ENCODE assay signal across 13 cellular contexts in the genomic region with DNA sequence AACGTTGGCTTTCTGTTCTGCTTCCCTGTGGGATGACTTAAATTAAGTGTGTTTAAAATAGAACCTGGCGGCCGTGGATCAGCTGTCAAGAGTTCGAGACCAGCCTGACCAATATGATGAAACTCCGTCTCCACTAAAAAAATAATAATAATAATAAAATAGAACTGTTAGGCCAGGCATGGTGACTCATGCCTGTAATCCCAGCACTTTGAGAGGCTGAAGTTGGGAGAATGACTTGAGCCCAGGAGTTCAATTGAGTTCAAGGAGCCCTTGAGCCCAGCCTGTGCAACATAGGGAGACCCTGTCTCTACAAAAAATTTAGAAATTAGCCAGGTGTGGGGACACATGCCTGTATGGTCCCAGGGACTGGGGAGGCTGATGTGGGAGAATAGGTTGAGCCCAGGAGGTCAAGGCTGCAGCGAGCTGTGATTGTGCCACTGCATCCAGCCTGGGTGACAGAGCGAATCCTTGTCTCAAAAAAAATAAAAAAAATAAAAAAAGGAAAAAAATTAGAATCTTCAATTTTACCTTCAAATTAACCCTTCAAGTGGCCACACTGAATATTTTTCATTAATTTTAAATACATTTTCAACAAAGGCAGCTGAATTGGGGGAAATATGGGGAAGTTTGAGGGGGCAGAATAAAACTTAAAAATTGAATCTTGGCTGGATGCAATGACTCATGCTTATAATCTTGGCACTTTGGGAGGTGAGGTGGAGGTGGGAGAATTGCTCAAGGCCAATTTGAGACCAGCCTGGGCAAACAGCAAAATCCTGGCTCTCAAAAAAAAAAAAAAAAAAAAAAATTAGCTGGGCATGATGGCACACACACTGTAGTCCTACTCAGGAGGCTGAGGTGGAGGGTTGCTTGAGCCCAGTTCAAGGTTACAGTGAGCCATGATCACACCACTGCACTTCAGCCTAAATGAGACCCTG. TPM values are rescaled to one million over a fixed set of nuclear protein-coding genes. Genes with fewer than 3 reads are reported as not detected.
DNase-seq lines count a peak whose midpoint lies in the region; ATAC-seq, FAIRE-seq and TF ChIP-seq lines count a peak whose summit lies in the region.
"Had no signal": no experiment of that assay in that cellular context is flagged by ENCODE, and none has a peak within 500 bp of the region (broad histone marks: within the 10 kb centered on the region; RNA-seq: fewer than 3 reads in every experiment).

No MANE protein-coding gene starts in this region.

- no peak for TF ChIP-seq EP300 in A549 (IDR thresholded peaks at IDR 0.05)

- no peak for TF ChIP-seq CTCF in A549 (IDR thresholded peaks at IDR 0.05)
- no peak for TF ChIP-seq CTCF in HFFc6 (IDR thresholded peaks at IDR 0.05)
- no peak for TF ChIP-seq CTCF in mammary epithelial cell (conservative IDR thresholded peaks at IDR 0.05 in 1 of 2, IDR thresholded peaks at IDR 0.05 in 1 of 2; ENCODE audit: extremely low read depth in 1 of 2, insufficient read depth in 1 of 2, low read depth in 1 of 2, low read length in 2 of 2)
- TF ChIP-seq CTCF in lower lobe of right lung (IDR thresholded peaks at IDR 0.05) = no peak
- TF ChIP-seq CTCF in neural progenitor cell (IDR thresholded peaks at IDR 0.05) = no peak

- H3K9me3 ChIP-seq in A549 (no peaks in the 10 kb centered on the region), mammary epithelial cell (replicated peaks; ENCODE audit: insufficient read depth, low read length) (no peaks in the 10 kb centered on the region), lower lobe of right lung (no peaks in the 10 kb centered on the region), neural progenitor cell (ENCODE audit: low read depth) (no peaks in the 10 kb centered on the region)
- H3K9me3 ChIP-seq: neutrophil had no signal

- H3K4me2 ChIP-seq in A549 = 0 out of 3 replicates have a peak overlapping the region, but pooled peaks have one; percentile 14
- no peak overlapping the region for H3K4me2 ChIP-seq in mammary epithelial cell (ENCODE audit: insufficient read depth, low read depth, low read length)
- no peak overlapping the region for H3K4me2 ChIP-seq in neural progenitor cell

- no peak for TF ChIP-seq POLR2A in A549 (IDR thresholded peaks at IDR 0.05; ENCODE audit: low read length)

- POLR2A ChIA-PET in A549 (lab: Yijun Ruan, JAX) = no interaction called here

- peaks cover 5% of the 10 kb centered on the region for H3F3A ChIP-seq in neural progenitor cell (ENCODE audit: low read depth)

- 74% methylated on average over 7 of the region's 7 CpGs for WGBS in A549 (ENCODE audit: missing lambda C conversion rate)
- 67% methylated on average over 7 of the region's 7 CpGs for WGBS in mammary epithelial cell (ENCODE audit: low coverage, missing lambda C conversion rate)

- no peak for FAIRE-seq in A549 (lab: Jason Lieb, UNC)
- FAIRE-seq: HTR-8/SVneo had no signal

- CTCF ChIA-PET in A549 (lab: Yijun Ruan, JAX) (interaction anchor here (0.7 to 2.0 kb wide), 14 partner anchors 10 to 496 kb away, joined by 3 to 8 read pairs (median 4); no protein-coding TSS in a partner anchor), mammary epithelial cell (lab: Charles Lee; ENCODE audit: low non-redundant PET) (interaction anchor here (0.5 to 0.6 kb wide), 2 partner anchors 106 to 494 kb away, joined by 4 to 5 read pairs; no protein-coding TSS in a partner anchor)

- H3K79me2 ChIP-seq in mammary epithelial cell (ENCODE audit: insufficient read depth, low read length) = no peaks in the 10 kb centered on the region
- H3K79me2 ChIP-seq in neural progenitor cell (ENCODE audit: low read depth) = no peaks in the 10 kb centered on the region

- H3K27ac ChIP-seq in A549 (peak overlapping the region in 1 of 2 experiments; percentile 40; a peak in 3 of 6 replicates), mammary epithelial cell (ENCODE audit: insufficient read depth, low read depth, low read length) (no peak overlapping the region), lower lobe of right lung (peak overlapping the region; percentile 48), neural progenitor cell (no peak overlapping the region)
- H3K27ac ChIP-seq: neutrophil had no signal

- H4K20me1 ChIP-seq in mammary epithelial cell (ENCODE audit: insufficient read depth, low read length) = no peaks in the 10 kb centered on the region
- H4K20me1 ChIP-seq in neural progenitor cell (ENCODE audit: low read depth) = no peaks in the 10 kb centered on the region

- H2AFZ ChIP-seq in mammary epithelial cell (ENCODE audit: low read depth, low read length) = no peak overlapping the region
- no peak overlapping the region for H2AFZ ChIP-seq in neural progenitor cell (replicated peaks)

- intact Hi-C loops in mammary epithelial cell (cut with micrococcal nuclease) = loop anchor here (5.0 to 10.0 kb wide), 3 partner anchors 113 to 493 kb away; no protein-coding TSS in a partner anchor
- intact Hi-C loops in lower lobe of right lung (cut with DNase I) = no loop called here

- H3K36me3 ChIP-seq in mammary epithelial cell (ENCODE audit: insufficient read depth, low read length) = no peaks in the 10 kb centered on the region
- peaks cover 60% of the 10 kb centered on the region for H3K36me3 ChIP-seq in lower lobe of right lung
- H3K36me3 ChIP-seq in neural progenitor cell = no peaks in the 10 kb centered on the region

- no peak overlapping the region for H3K9ac ChIP-seq in mammary epithelial cell (ENCODE audit: insufficient read depth, low read length)
- H3K9ac ChIP-seq in neural progenitor cell = no peak overlapping the region

- H3K27me3 Mint-ChIP-seq in HFFc6 (ENCODE audit: insufficient read depth) = no peaks in the 10 kb centered on the region; the same call in 1 of the 2 replicates
- H3K27me3 Mint-ChIP-seq in neural progenitor cell (ENCODE audit: insufficient read depth, low read depth) = no peaks in the 10 kb centered on the region

- H3K4me3 Mint-ChIP-seq in HFFc6 (peak overlapping the region; percentile 22; the same call in 1 of the 2 replicates), neural progenitor cell (no peak overlapping the region)
- H3K4me3 Mint-ChIP-seq: activated CD8-positive, alpha-beta T cell treated with anti-CD3 and anti-CD28 coated beads, Interleukin-2, amount 10 ng/mL, durations not matched to agents 7 days and 5 days had no signal

- dilution Hi-C loops in mammary epithelial cell (cut with HindIII; ENCODE audit: low sequenced_read_pairs) = no loop called here

- no TSS peak for BruUV-seq in mammary epithelial cell (replicated peaks; lab: Mats Ljungman, UMichigan)

- H3K9me3 Mint-ChIP-seq in HFFc6 = no peaks in the 10 kb centered on the region
- no peaks in the 10 kb centered on the region for H3K9me3 Mint-ChIP-seq in neural progenitor cell

- H3K27ac Mint-ChIP-seq in HFFc6 (peak overlapping the region; percentile 68), neural progenitor cell (no peak overlapping the region)
- H3K27ac Mint-ChIP-seq: activated CD8-positive, alpha-beta T cell treated with anti-CD3 and anti-CD28 coated beads, Interleukin-2, amount 10 ng/mL, durations not matched to agents 7 days and 5 days had no signal

- peaks cover 22% of the 10 kb centered on the region for H3K4me1 ChIP-seq in A549
- peaks cover 7% of the 10 kb centered on the region for H3K4me1 ChIP-seq in mammary epithelial cell (ENCODE audit: insufficient read depth, low read length)
- peaks cover 16% of the 10 kb centered on the region for H3K4me1 ChIP-seq in lower lobe of right lung
- H3K4me1 ChIP-seq in neural progenitor cell = no peaks in the 10 kb centered on the region

- H3K4me1 Mint-ChIP-seq in HFFc6 (ENCODE audit: low read depth) (peaks cover 19% of the 10 kb centered on the region), neural progenitor cell (no peaks in the 10 kb centered on the region)

- no peaks in the 10 kb centered on the region for H3K27me3 ChIP-seq in mammary epithelial cell (ENCODE audit: insufficient read depth, low read length)
- no peaks in the 10 kb centered on the region for H3K27me3 ChIP-seq in lower lobe of right lung (ENCODE audit: low read depth)
- H3K27me3 ChIP-seq in neural progenitor cell = no peaks in the 10 kb centered on the region
- H3K27me3 ChIP-seq: neutrophil had no signal

- TF ChIP-seq RAD21 in A549 (conservative IDR thresholded peaks at IDR 0.05 in 1 of 2, IDR thresholded peaks at IDR 0.05 in 1 of 2) = no peak

- H3K4me3 ChIP-seq in A549 (no peak overlapping the region), mammary epithelial cell (replicated peaks in 1 of 3; ENCODE audit: insufficient read depth in 1 of 3, low read depth in 2 of 3, low read length in 3 of 3) (no peak overlapping the region), lower lobe of right lung (no peak overlapping the region), neural progenitor cell (no peak overlapping the region)

- no peak for ATAC-seq in A549
- ATAC-seq in lower lobe of right lung = peak; percentile 59 to 79
- ATAC-seq: activated CD8-positive, alpha-beta T cell treated with anti-CD3 and anti-CD28 coated beads, Interleukin-2, amount 10 ng/mL, durations not matched to agents 7 days and 5 days had no signal

- H3K36me3 Mint-ChIP-seq in HFFc6 (ENCODE audit: low read depth) (no peaks in the 10 kb centered on the region), neural progenitor cell (peaks cover 6% of the 10 kb centered on the region)

- DNase-seq in A549 (ENCODE audit: low read depth in 1 of 2, low spot score in 1 of 2) = no peak
- peak; percentile 40 for DNase-seq in HFFc6
- peak; percentile 16 for DNase-seq in mammary epithelial cell
- DNase-seq in lower lobe of right lung = no peak
- DNase-seq in NOMO-1 treated with DMSO at 0.1 percent for 48 hours (lab: John Stamatoyannopoulos, UW; ENCODE audit: unreplicated experiment) = no peak
- DNase-seq in CD1c-positive myeloid dendritic cell (ENCODE audit: extremely low spot score) = no peak
- DNase-seq in neural progenitor cell (ENCODE audit: low spot score) = no peak
- DNase-seq in NCI-H1436 treated with DMSO at 0.1 percent for 48 hours (lab: John Stamatoyannopoulos, UW) = no peak
- DNase-seq: DMS79 treated with DMSO at 0.1 percent for 48 hours, SHP77 treated with DMSO at 0.1 percent for 48 hours had no signal

- in situ Hi-C loops in mammary epithelial cell (cut with MboI; ENCODE audit: low sequenced_read_pairs in 2 of 2) = loop anchor here in 1 of 2 donors (25.0 kb wide), 1 partner anchor 483 kb away; the partner anchor contains the start of gene MEPE

RNA-seq across cellular contexts. Expression of gene HSD17B13, which starts 31.8 kb away (rescaled TPM):
- polyA plus RNA-seq in A549 (2011; rRNA removed) (0.29 and 0.30 TPM in 2 replicates), A549 (2017; fragmentation: RNase III; extraction: RNeasy Plus Mini Kit Qiagen cat#74134 plus additional on column Dnase treatment) (0.05 to 0.08 TPM in 2 of 3 replicates, not detected in the other), mammary epithelial cell (not detected)
- polyA plus RNA-seq in A549 (2012; cell fraction: cytosol; rRNA removed) = 0.01 and 0.03 TPM in 2 replicates
- 0.08 and 0.17 TPM in 2 replicates for polyA plus RNA-seq in A549 (2012; cell fraction: nucleus; rRNA removed)
- polyA minus RNA-seq in A549 (2011; rRNA and poly(A)+ RNA removed) = not detected in 2 replicates
- total RNA-seq in HFFc6 (2021; fragmentation: NEBNext Ultra II Directional; extraction: Animal tissue kit (Norgen Biotek cat#: 25700)) = not detected
- total RNA-seq in mammary epithelial cell (not detected), lower lobe of right lung (4.2 TPM), neural progenitor cell (ENCODE audit: low replicate concordance) (0.31 and 0.60 TPM in 2 replicates)
- not detected for polyA minus RNA-seq in mammary epithelial cell

RNA-seq across cellular contexts. Expression of gene HSD17B11, which starts 36.6 kb away (rescaled TPM):
- polyA plus RNA-seq in A549 (2011; rRNA removed) (85.2 and 113 TPM in 2 replicates), A549 (2017; fragmentation: RNase III; extraction: RNeasy Plus Mini Kit Qiagen cat#74134 plus additional on column Dnase treatment) (42.3 to 53.4 TPM (median 51.5 TPM) in 3 replicates), mammary epithelial cell (4.4 TPM)
- polyA plus RNA-seq in A549 (2012; cell fraction: cytosol; rRNA removed) = 11.7 and 13.4 TPM in 2 replicates
- polyA plus RNA-seq in A549 (2012; cell fraction: nucleus; rRNA removed) = 4.6 and 6.1 TPM in 2 replicates
- 17.9 and 20.2 TPM in 2 replicates for polyA minus RNA-seq in A549 (2011; rRNA and poly(A)+ RNA removed)
- total RNA-seq in HFFc6 (2021; fragmentation: NEBNext Ultra II Directional; extraction: Animal tissue kit (Norgen Biotek cat#: 25700)) = 10 to 100 TPM; 14.6 to 18.7 (median 16.3) TPM
- total RNA-seq in mammary epithelial cell (1 to 10 TPM; 3.8 to 4.2 TPM), lower lobe of right lung (140 TPM), neural progenitor cell (ENCODE audit: low replicate concordance) (30.6 and 30.8 TPM in 2 replicates)
- polyA minus RNA-seq in mammary epithelial cell = 5.3 TPM

Comparison
In these comparisons a context has a peak if more than half of its experiments do, and no peak if none do; other contexts are left out.
1. ATAC-seq: peak in lower lobe of right lung (2 of 2); none in A549 (0 of 2).
2. DNase-seq: peak in HFFc6 (single experiment) and mammary epithelial cell (single experiment); none in A549 (0 of 2), lower lobe of right lung (single experiment), NOMO-1 treated with DMSO at 0.1 percent for 48 hours (single experiment), CD1c-positive myeloid dendritic cell (single experiment), neural progenitor cell (single experiment) and NCI-H1436 treated with DMSO at 0.1 percent for 48 hours (single experiment).